1 cellular context compared by ENCODE assay signal in the genomic region with DNA sequence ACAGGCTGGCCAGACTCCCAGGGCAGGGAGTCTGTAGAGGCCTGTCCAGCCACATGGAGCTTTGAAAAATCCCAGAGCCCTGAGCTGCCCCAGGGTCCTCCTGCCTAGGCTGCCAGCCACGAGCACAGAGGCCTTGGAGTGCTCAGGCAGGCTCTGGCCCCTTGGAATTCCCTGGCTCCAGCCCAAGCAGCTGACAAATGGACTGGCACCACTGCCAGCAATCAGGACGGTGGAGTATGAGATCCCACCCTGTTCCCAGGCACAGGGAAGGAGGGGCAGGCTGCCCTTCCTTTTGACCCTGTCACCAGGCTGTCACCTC.
TF ChIP-seq lines count a peak whose summit lies in the region.

No MANE protein-coding gene starts in this region.

TF ChIP-seq in H1, 55 proteins besides CTCF, POLR2A, EP300 and RAD21 (continued from another document):
- TF ChIP-seq CHD7 (IDR thresholded peaks at IDR 0.05; ENCODE audit: insufficient replicate concordance, low read length): no peak
- TF ChIP-seq TEAD4 (IDR thresholded peaks at IDR 0.05; ENCODE audit: low read depth, low read length): no peak
- no peak for TF ChIP-seq FOSL1 (IDR thresholded peaks at IDR 0.05; ENCODE audit: insufficient read depth, low read depth, low read length)
- TF ChIP-seq SIX5 (IDR thresholded peaks at IDR 0.05; ENCODE audit: low read depth, low read length): no peak
- no peak for TF ChIP-seq KDM4A (IDR thresholded peaks at IDR 0.05; ENCODE audit: low read depth, low read length, severe bottlenecking)
- TF ChIP-seq USF2 (IDR thresholded peaks at IDR 0.05; ENCODE audit: low read length): no peak
- no peak for TF ChIP-seq CBX8 (IDR thresholded peaks at IDR 0.05; ENCODE audit: borderline replicate concordance, low read depth, low read length)
